ENCODE assay signal across 9 cellular contexts in genomic region chr13:110306960-110307696, GRCh38. TPM values are rescaled to one million over a fixed set of nuclear protein-coding genes. Genes with fewer than 3 reads are reported as not detected.
DNase-seq lines count a peak whose midpoint lies in the region; ATAC-seq lines count a peak whose summit lies in the region.
"Had no signal": no experiment of that assay in that cellular context is flagged by ENCODE, and none has a peak within 500 bp of the region (broad histone marks: within the 10 kb centered on the region; RNA-seq: fewer than 3 reads in every experiment).

Gene COL4A1 (minus strand): TSS chr13:110307157. CDS start chr13:110307027, 130 bp downstream.
Gene COL4A2 (plus strand): TSS chr13:110307284. CDS start chr13:110307904, 620 bp downstream.

- no peaks in the 10 kb centered on the region for H3K9me3 Mint-ChIP-seq in activated CD4-positive, alpha-beta T cell treated with anti-CD3 and anti-CD28 coated beads, Interleukin-2, amount 10 ng/mL, durations not matched to agents 24 days and 14 days
- no peaks in the 10 kb centered on the region for H3K9me3 Mint-ChIP-seq in activated CD4-positive, alpha-beta memory T cell treated with anti-CD3 and anti-CD28 coated beads for 36 hours
- H3K9me3 Mint-ChIP-seq: T-helper 1 cell treated with Interleukin-12 subunit alpha and Interleukin-12 subunit beta and Interleukin-4 antibody, amounts not matched to agents 30 μg/mL and 1 μg/mL, for 36 hours had no signal

- intact Hi-C loops in activated CD4-positive, alpha-beta T cell treated with anti-CD3 and anti-CD28 coated beads, Interleukin-2, amount 10 ng/mL, durations not matched to agents 24 days and 14 days (cut with micrococcal nuclease) = loop anchor here (5.0 to 10.0 kb wide), 2 partner anchors 105 to 808 kb away; partner anchors contain the start of gene ARHGEF7
- intact Hi-C loops in activated CD4-positive, alpha-beta memory T cell treated with anti-CD3 and anti-CD28 coated beads for 36 hours (cut with micrococcal nuclease) = loop anchor here (10.0 kb wide), 1 partner anchor 108 kb away; no protein-coding TSS in a partner anchor

- peak within 1 kb of the TSS; percentile 87 for H2BK120ac ChIP-seq in mesenchymal stem cell (ENCODE audit: low read depth, low read length)

- H3K9me3 ChIP-seq in mesenchymal stem cell (ENCODE audit: control insufficient read depth, low read length) = no peaks in the 10 kb centered on the region

- H4K91ac ChIP-seq in mesenchymal stem cell (ENCODE audit: low read length) = peak within 1 kb of the TSS; percentile 93

- peak within 1 kb of the TSS; percentile 70 for H3K27ac ChIP-seq in mesenchymal stem cell (ENCODE audit: low read length, poor library complexity, severe bottlenecking)
- peak within 1 kb of the TSS; percentile 90 for H3K27ac ChIP-seq in urinary bladder (ENCODE audit: low read depth)

- peak within 1 kb of the TSS; percentile 85 for H3K4me2 ChIP-seq in mesenchymal stem cell (ENCODE audit: low read length, poor library complexity, severe bottlenecking)

- no peak for DNase-seq in activated CD4-positive, alpha-beta T cell treated with anti-CD3 and anti-CD28 coated beads, Interleukin-2, amount 10 ng/mL, durations not matched to agents 24 days and 14 days
- DNase-seq in activated CD4-positive, alpha-beta T cell treated with anti-CD3 and anti-CD28 coated beads for 1 hour = no peak
- DNase-seq in ecto neural progenitor cell (ENCODE audit: low spot score) (peak; percentile 83), mesenchymal stem cell (peak; percentile 84)
- DNase-seq in activated CD4-positive, alpha-beta memory T cell treated with anti-CD3 and anti-CD28 coated beads for 36 hours = no peak

- CTCF ChIA-PET in activated CD4-positive, alpha-beta memory T cell treated with anti-CD3 and anti-CD28 coated beads for 36 hours (lab: Charles Lee) = no interaction called here

- H3K4me1 ChIP-seq in mesenchymal stem cell (ENCODE audit: control insufficient read depth, insufficient read depth, low read depth, low read length) (peaks cover 29% of the 10 kb centered on the region), urinary bladder (ENCODE audit: insufficient read depth) (no peaks in the 10 kb centered on the region)

- no peak within 1 kb of the TSS for H2AFZ ChIP-seq in mesenchymal stem cell (ENCODE audit: low read depth, low read length)

- H3K27me3 Mint-ChIP-seq in activated CD4-positive, alpha-beta T cell treated with anti-CD3 and anti-CD28 coated beads, Interleukin-2, amount 10 ng/mL, durations not matched to agents 24 days and 14 days = peaks cover 75% of the 10 kb centered on the region
- H3K27me3 Mint-ChIP-seq in activated CD4-positive, alpha-beta memory T cell treated with anti-CD3 and anti-CD28 coated beads for 36 hours = peaks cover 52% of the 10 kb centered on the region

- H3K36me3 Mint-ChIP-seq in activated CD4-positive, alpha-beta T cell treated with anti-CD3 and anti-CD28 coated beads, Interleukin-2, amount 10 ng/mL, durations not matched to agents 24 days and 14 days (ENCODE audit: low read depth) = peaks cover 2% of the 10 kb centered on the region
- H3K36me3 Mint-ChIP-seq in activated CD4-positive, alpha-beta memory T cell treated with anti-CD3 and anti-CD28 coated beads for 36 hours = no peaks in the 10 kb centered on the region

- peak within 1 kb of the TSS; percentile 51 for H3K4me3 Mint-ChIP-seq in activated CD4-positive, alpha-beta T cell treated with anti-CD3 and anti-CD28 coated beads, Interleukin-2, amount 10 ng/mL, durations not matched to agents 24 days and 14 days
- no peak within 1 kb of the TSS for H3K4me3 Mint-ChIP-seq in activated CD4-positive, alpha-beta memory T cell treated with anti-CD3 and anti-CD28 coated beads for 36 hours

- peaks cover 3% of the 10 kb centered on the region for H3K79me1 ChIP-seq in mesenchymal stem cell (replicated peaks; ENCODE audit: low read length, poor library complexity, severe bottlenecking)

- H3K36me3 ChIP-seq in mesenchymal stem cell (ENCODE audit: control insufficient read depth in 1 of 2, insufficient read depth in 2 of 2, low read depth in 1 of 2, low read length in 2 of 2) = peaks cover 9 to 29% of the 10 kb centered on the region in 2 experiments
- H3K36me3 ChIP-seq in urinary bladder (ENCODE audit: insufficient read depth) = no peaks in the 10 kb centered on the region

- no peak within 1 kb of the TSS for H2AK5ac ChIP-seq in mesenchymal stem cell (ENCODE audit: low read length, severe bottlenecking)

- no peaks in the 10 kb centered on the region for H3K27me3 ChIP-seq in mesenchymal stem cell (ENCODE audit: control insufficient read depth in 1 of 2, insufficient read depth in 1 of 2, low read length in 2 of 2)

- H3K4me1 Mint-ChIP-seq in activated CD4-positive, alpha-beta T cell treated with anti-CD3 and anti-CD28 coated beads, Interleukin-2, amount 10 ng/mL, durations not matched to agents 24 days and 14 days = peaks cover 5% of the 10 kb centered on the region
- H3K4me1 Mint-ChIP-seq in activated CD4-positive, alpha-beta memory T cell treated with anti-CD3 and anti-CD28 coated beads for 36 hours (ENCODE audit: low read depth) = peaks cover 11% of the 10 kb centered on the region

- 0% methylated on average over 28 of the region's 89 CpGs for WGBS in mesenchymal stem cell
- under 1% methylated on average over 84 of the region's 89 CpGs for WGBS in urinary bladder

- peak within 1 kb of the TSS; percentile 91 for H2BK5ac ChIP-seq in mesenchymal stem cell (ENCODE audit: low read depth, low read length, poor library complexity, severe bottlenecking)

- H3K4me3 ChIP-seq in mesenchymal stem cell (ENCODE audit: insufficient read depth in 1 of 2, low read depth in 1 of 2, low read length in 2 of 2) (peak within 1 kb of the TSS; percentile 75 to 94), urinary bladder (ENCODE audit: low read depth, low read length) (peak within 1 kb of the TSS; percentile 70)

- peak within 1 kb of the TSS; percentile 73 for H4K8ac ChIP-seq in mesenchymal stem cell (ENCODE audit: low read length)

- H2BK15ac ChIP-seq in mesenchymal stem cell (ENCODE audit: low read depth, poor library complexity, severe bottlenecking) = peak within 1 kb of the TSS; percentile 94

- H3K27ac Mint-ChIP-seq in activated CD4-positive, alpha-beta T cell treated with anti-CD3 and anti-CD28 coated beads, Interleukin-2, amount 10 ng/mL, durations not matched to agents 24 days and 14 days = no peak within 1 kb of the TSS
- no peak within 1 kb of the TSS for H3K27ac Mint-ChIP-seq in activated CD4-positive, alpha-beta memory T cell treated with anti-CD3 and anti-CD28 coated beads for 36 hours
- H3K27ac Mint-ChIP-seq: T-helper 1 cell treated with Interleukin-12 subunit alpha and Interleukin-12 subunit beta and Interleukin-4 antibody, amounts not matched to agents 30 μg/mL and 1 μg/mL, for 36 hours had no signal

- POLR2A ChIA-PET in activated CD4-positive, alpha-beta memory T cell treated with anti-CD3 and anti-CD28 coated beads for 36 hours (lab: Charles Lee) = no interaction called here

- ATAC-seq in GM18502 (IDR thresholded peaks at IDR 0.05; ENCODE audit: poor library complexity, unreplicated experiment) = no peak
- ATAC-seq in HG02938 (IDR thresholded peaks at IDR 0.05; ENCODE audit: unreplicated experiment) = no peak

- H3K9ac ChIP-seq in mesenchymal stem cell (ENCODE audit: low read length) = peak within 1 kb of the TSS; percentile 86

- peak within 1 kb of the TSS in 1 of 2 experiments; percentile 99 for H3K14ac ChIP-seq in mesenchymal stem cell (ENCODE audit: low read length in 2 of 2)

- H3K4ac ChIP-seq in mesenchymal stem cell (ENCODE audit: low read depth in 1 of 2, low read length in 2 of 2) = peak within 1 kb of the TSS; percentile 77 to 96

- H2BK12ac ChIP-seq in mesenchymal stem cell (ENCODE audit: low read length in 2 of 2) = peak within 1 kb of the TSS; percentile 29 to 60

- H3K18ac ChIP-seq in mesenchymal stem cell (ENCODE audit: low read depth in 1 of 2, low read length in 2 of 2) = peak within 1 kb of the TSS; percentile 88 to 98

- peak within 1 kb of the TSS in 1 of 2 experiments; percentile 98 for H3K23ac ChIP-seq in mesenchymal stem cell (ENCODE audit: low read length in 2 of 2)

RNA-seq across cellular contexts. Expression of gene COL4A1, which starts in this region (rescaled TPM):
- total RNA-seq in activated CD4-positive, alpha-beta T cell treated with anti-CD3 and anti-CD28 coated beads, Interleukin-2, amount 10 ng/mL, durations not matched to agents 24 days and 14 days = not detected in 2 replicates
- polyA plus RNA-seq in mesenchymal stem cell (2013, experiment 1 of 2) = 2,271 TPM
- 2,270 TPM for polyA plus RNA-seq in mesenchymal stem cell (2013, experiment 2 of 2)
- total RNA-seq in urinary bladder = 1,096 TPM
- polyA plus RNA-seq in urinary bladder = 334 TPM
- not detected for total RNA-seq in activated CD4-positive, alpha-beta memory T cell treated with anti-CD3 and anti-CD28 coated beads for 36 hours

RNA-seq across cellular contexts. Expression of gene COL4A2, which starts in this region (rescaled TPM):
- not detected in 2 replicates for total RNA-seq in activated CD4-positive, alpha-beta T cell treated with anti-CD3 and anti-CD28 coated beads, Interleukin-2, amount 10 ng/mL, durations not matched to agents 24 days and 14 days
- 2,099 TPM for polyA plus RNA-seq in mesenchymal stem cell (2013, experiment 1 of 2)
- polyA plus RNA-seq in mesenchymal stem cell (2013, experiment 2 of 2) = 2,053 TPM
- total RNA-seq in urinary bladder = 465 TPM
- polyA plus RNA-seq in urinary bladder = 488 TPM
- not detected for total RNA-seq in activated CD4-positive, alpha-beta memory T cell treated with anti-CD3 and anti-CD28 coated beads for 36 hours

Comparison
In these comparisons a context has a peak if more than half of its experiments do, and no peak if none do; other contexts are left out.
1. RNA of gene COL4A1 (total RNA-seq): 1,096 TPM in urinary bladder (single experiment); not detected in activated CD4-positive, alpha-beta T cell treated with anti-CD3 and anti-CD28 coated beads, Interleukin-2, amount 10 ng/mL, durations not matched to agents 24 days and 14 days and not detected in activated CD4-positive, alpha-beta memory T cell treated with anti-CD3 and anti-CD28 coated beads for 36 hours; every median in the first group is over 100 times any median in the second.
2. RNA of gene COL4A2 (total RNA-seq): 465 TPM in urinary bladder (single experiment); not detected in activated CD4-positive, alpha-beta T cell treated with anti-CD3 and anti-CD28 coated beads, Interleukin-2, amount 10 ng/mL, durations not matched to agents 24 days and 14 days and not detected in activated CD4-positive, alpha-beta memory T cell treated with anti-CD3 and anti-CD28 coated beads for 36 hours; every median in the first group is over 100 times any median in the second.
3. DNase-seq: peak in ecto neural progenitor cell (single experiment) and mesenchymal stem cell (single experiment); none in activated CD4-positive, alpha-beta T cell treated with anti-CD3 and anti-CD28 coated beads, Interleukin-2, amount 10 ng/mL, durations not matched to agents 24 days and 14 days (single experiment), activated CD4-positive, alpha-beta T cell treated with anti-CD3 and anti-CD28 coated beads for 1 hour (single experiment) and activated CD4-positive, alpha-beta memory T cell treated with anti-CD3 and anti-CD28 coated beads for 36 hours (single experiment).